Comparison of ENCODE assay signal across 1 cellular context in the genomic region with DNA sequence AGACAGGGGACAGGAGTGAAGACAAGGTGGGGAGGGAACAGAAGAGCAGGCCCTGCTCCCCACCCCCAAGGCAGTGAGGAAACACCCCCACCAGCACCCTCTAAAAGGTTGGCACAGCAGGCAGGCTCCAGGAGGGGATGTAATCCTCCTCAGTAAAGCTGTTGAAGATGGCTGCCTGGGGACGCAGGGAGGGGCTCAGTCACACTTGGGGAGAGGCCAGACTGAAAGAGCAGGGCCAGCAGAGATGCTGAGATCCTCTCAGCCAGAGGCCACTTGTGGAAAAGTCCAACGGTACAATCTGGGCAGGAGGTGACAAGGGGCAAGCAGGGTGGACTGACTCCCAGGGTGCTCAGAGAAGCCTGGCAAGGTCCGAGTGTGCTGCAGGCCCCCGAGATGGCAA.
A peak's percentile ranks its signal among the peaks of the same experiment; 100 is the strongest.
TF ChIP-seq lines count a peak whose summit lies in the region.

No MANE protein-coding gene starts in this region.

TF ChIP-seq in K562, 482 proteins besides CTCF, POLR2A, EP300 and RAD21 (continued from another document):
- TF ChIP-seq, protein P1, sequence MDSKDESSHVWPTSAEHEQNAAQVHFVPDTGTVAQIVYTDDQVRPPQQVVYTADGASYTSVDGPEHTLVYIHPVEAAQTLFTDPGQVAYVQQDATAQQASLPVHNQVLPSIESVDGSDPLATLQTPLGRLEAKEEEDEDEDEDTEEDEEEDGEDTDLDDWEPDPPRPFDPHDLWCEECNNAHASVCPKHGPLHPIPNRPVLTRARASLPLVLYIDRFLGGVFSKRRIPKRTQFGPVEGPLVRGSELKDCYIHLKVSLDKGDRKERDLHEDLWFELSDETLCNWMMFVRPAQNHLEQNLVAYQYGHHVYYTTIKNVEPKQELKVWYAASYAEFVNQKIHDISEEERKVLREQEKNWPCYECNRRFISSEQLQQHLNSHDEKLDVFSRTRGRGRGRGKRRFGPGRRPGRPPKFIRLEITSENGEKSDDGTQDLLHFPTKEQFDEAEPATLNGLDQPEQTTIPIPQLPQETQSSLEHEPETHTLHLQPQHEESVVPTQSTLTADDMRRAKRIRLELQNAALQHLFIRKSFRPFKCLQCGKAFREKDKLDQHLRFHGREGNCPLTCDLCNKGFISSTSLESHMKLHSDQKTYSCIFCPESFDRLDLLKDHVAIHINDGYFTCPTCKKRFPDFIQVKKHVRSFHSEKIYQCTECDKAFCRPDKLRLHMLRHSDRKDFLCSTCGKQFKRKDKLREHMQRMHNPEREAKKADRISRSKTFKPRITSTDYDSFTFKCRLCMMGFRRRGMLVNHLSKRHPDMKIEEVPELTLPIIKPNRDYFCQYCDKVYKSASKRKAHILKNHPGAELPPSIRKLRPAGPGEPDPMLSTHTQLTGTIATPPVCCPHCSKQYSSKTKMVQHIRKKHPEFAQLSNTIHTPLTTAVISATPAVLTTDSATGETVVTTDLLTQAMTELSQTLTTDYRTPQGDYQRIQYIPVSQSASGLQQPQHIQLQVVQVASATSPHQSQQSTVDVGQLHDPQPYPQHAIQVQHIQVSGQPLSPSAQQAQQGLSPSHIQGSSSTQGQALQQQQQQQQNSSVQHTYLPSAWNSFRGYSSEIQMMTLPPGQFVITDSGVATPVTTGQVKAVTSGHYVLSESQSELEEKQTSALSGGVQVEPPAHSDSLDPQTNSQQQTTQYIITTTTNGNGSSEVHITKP (IDR thresholded peaks at IDR 0.05; ENCODE audit: partially characterized antibody) = peak; percentile 9
